Comparison of ENCODE assay signal across 8 cellular contexts in genomic region chr11:114440971-114441810, GRCh38. TPM values are rescaled to one million over a fixed set of nuclear protein-coding genes. Genes with fewer than 3 reads are reported as not detected.
DNase-seq lines count a peak whose midpoint lies in the region; ATAC-seq and TF ChIP-seq lines count a peak whose summit lies in the region.
"Had no signal": no experiment of that assay in that cellular context is flagged by ENCODE, and none has a peak within 500 bp of the region (broad histone marks: within the 10 kb centered on the region; RNA-seq: fewer than 3 reads in every experiment).

No MANE protein-coding gene starts in this region.

- TF ChIP-seq POLR2A in breast epithelium (IDR thresholded peaks at IDR 0.05) = no peak
- TF ChIP-seq POLR2A in ovary (IDR thresholded peaks at IDR 0.05) = no peak

- POLR2A ChIA-PET in HEK293T (lab: Yijun Ruan, JAX) = no interaction called here

- CTCF ChIA-PET in HEK293T (lab: Yijun Ruan, JAX) = no interaction called here

- DNase-seq in G401 (ENCODE audit: low spot score) = peak; percentile 41
- peak; percentile 59 for DNase-seq in NCI-H1092 treated with DMSO at 0.1 percent for 48 hours (lab: John Stamatoyannopoulos, UW)
- no peak for DNase-seq in breast epithelium (ENCODE audit: low spot score in 2 of 2)
- no peak for DNase-seq in ovary
- no peak for DNase-seq in HEK293T (ENCODE audit: extremely low spot score)
- no peak for DNase-seq in activated CD4-positive, CD25-positive, alpha-beta regulatory T cell treated with anti-CD3 and anti-CD28 coated beads, Interleukin-2, amount 50 U/mL, for 72 hours
- DNase-seq: posterior cingulate gyrus had no signal

- TF ChIP-seq CTCF in breast epithelium (IDR thresholded peaks at IDR 0.05) = no peak
- no peak for TF ChIP-seq CTCF in ovary (IDR thresholded peaks at IDR 0.05)

- H3K36me3 ChIP-seq in breast epithelium (no peaks in the 10 kb centered on the region), ovary (no peaks in the 10 kb centered on the region)

- 27 to 40% (median 33%) methylated on average over 8 of the region's 8 CpGs for WGBS in ovary, 3 donors

- H3K9me3 ChIP-seq in breast epithelium (no peaks in the 10 kb centered on the region), ovary (no peaks in the 10 kb centered on the region)

- H3K4me3 ChIP-seq in breast epithelium (peak overlapping the region in 2 of 3 donors; percentile 86 to 91), ovary (peak overlapping the region; percentile 73)

- H3K4me1 ChIP-seq in breast epithelium (peaks cover 0 to 2% of the 10 kb centered on the region in 2 donors), ovary (ENCODE audit: insufficient read depth) (peaks cover 9% of the 10 kb centered on the region)

- TF ChIP-seq EP300 in ovary (IDR thresholded peaks at IDR 0.05) = no peak

- in situ Hi-C loops in G401 (cut with HindIII; ENCODE audit: low sequenced_read_pairs) = no loop called here

- intact Hi-C loops in breast epithelium (cut with DNase I; ENCODE audit: low total_unique reads) (no loop called here), ovary (cut with DNase I) (loop anchor here in 1 of 4 donors (5.0 kb wide), 1 partner anchor 399 kb away; no protein-coding TSS in a partner anchor)

- H3K27ac ChIP-seq in breast epithelium = no peak overlapping the region
- no peak overlapping the region for H3K27ac ChIP-seq in ovary

- no peaks in the 10 kb centered on the region for H3K27me3 ChIP-seq in breast epithelium
- H3K27me3 ChIP-seq in ovary = no peaks in the 10 kb centered on the region

- no peak for ATAC-seq in HG02885 (IDR thresholded peaks at IDR 0.05; ENCODE audit: poor library complexity, unreplicated experiment)

TF ChIP-seq in HEK293T, 16 proteins besides CTCF, POLR2A, EP300 and RAD21:
- TF ChIP-seq PKNOX1 (IDR thresholded peaks at IDR 0.05) = no peak

RNA-seq across cellular contexts. Expression of gene REXO2, which starts 1.9 kb away (rescaled TPM):
- 82.0 and 90.8 TPM in 2 replicates for total RNA-seq in G401 (2014; rRNA removed; shearing (Covaris generic))
- total RNA-seq in breast epithelium (100 to 1,000 TPM; 108 to 127 (median 123) TPM), ovary (100 to 1,000 TPM in 3 of 7 donors, 10 to 100 TPM in 4; 74.1 to 148 (median 96.0) TPM)
- 100 to 1,000 TPM in 1 of 2 donors, 10 to 100 TPM in 1; 85.5 to 138 TPM for polyA plus RNA-seq in ovary

RNA-seq across cellular contexts. Expression of gene RBM7, which starts 40.7 kb away (rescaled TPM):
- 26.1 and 32.9 TPM in 2 replicates for total RNA-seq in G401 (2014; rRNA removed; shearing (Covaris generic))
- total RNA-seq in breast epithelium = 10 to 100 TPM; 14.7 to 29.7 (median 25.2) TPM
- total RNA-seq in ovary = 10 to 100 TPM; 24.7 to 34.1 (median 28.3) TPM
- polyA plus RNA-seq in ovary = 10 to 100 TPM; 21.1 to 41.3 TPM

RNA-seq across cellular contexts. Expression of gene C11orf71, which starts 40.9 kb away (rescaled TPM):
- 4.2 and 4.6 TPM in 2 replicates for total RNA-seq in G401 (2014; rRNA removed; shearing (Covaris generic))
- total RNA-seq in breast epithelium (10 to 100 TPM in 2 of 3 donors, 1 to 10 TPM in 1; 7.9 to 13.2 (median 10.2) TPM), ovary (10 to 100 TPM in 2 of 7 donors, 1 to 10 TPM in 5; 6.7 to 15.3 (median 9.5) TPM)
- 1 to 10 TPM; 6.5 to 9.8 TPM for polyA plus RNA-seq in ovary

Comparison
In these comparisons a context has a peak if more than half of its experiments do, and no peak if none do; other contexts are left out.
1. DNase-seq: peak in G401 (single experiment) and NCI-H1092 treated with DMSO at 0.1 percent for 48 hours (single experiment); none in breast epithelium (0 of 2), ovary (0 of 5), HEK293T (single experiment) and activated CD4-positive, CD25-positive, alpha-beta regulatory T cell treated with anti-CD3 and anti-CD28 coated beads, Interleukin-2, amount 50 U/mL, for 72 hours (single experiment).